27 cellular contexts compared by ENCODE assay signal in genomic region chr15:98263787-98264186, GRCh38.
DNase-seq lines count a peak whose midpoint lies in the region; TF ChIP-seq lines count a peak whose summit lies in the region.
"Had no signal": no experiment of that assay in that cellular context is flagged by ENCODE, and none has a peak within 500 bp of the region (broad histone marks: within the 10 kb centered on the region; RNA-seq: fewer than 3 reads in every experiment).

No MANE protein-coding gene starts in this region.

- H2AFZ ChIP-seq in SK-N-SH (ENCODE audit: low read depth): no peak overlapping the region

- CTCF ChIA-PET in HEK293 (lab: Yijun Ruan, JAX): interaction anchor here (0.7 kb wide), 1 partner anchor 17 kb away, joined by 6 read pairs; no protein-coding TSS in a partner anchor
- CTCF ChIA-PET in SK-N-SH (lab: Yijun Ruan, JAX): no interaction called here

- no peaks in the 10 kb centered on the region for H4K20me1 ChIP-seq in SK-N-SH (ENCODE audit: insufficient read depth)
- H4K20me1 ChIP-seq: BLaER1; BLaER1 treated with 17β-estradiol and CSF1 and Interleukin-3, amounts not matched to agents 10 nM and 100 nM had no signal

- DNase-seq in SK-N-SH: no peak
- DNase-seq: 8988T; ACHN; AML-193; BE2C; C1 segment of cervical spinal cord; Caco-2; Calu3; CD4-positive, alpha-beta memory T cell; CD4-positive, alpha-beta T cell; CD4-positive, CD25-positive, alpha-beta regulatory T cell; CD8-positive, alpha-beta memory T cell; CD8-positive, alpha-beta T cell; COR-L47; DMS 273 treated with DMSO at 0.1 percent for 48 hours; DMS153; DMS53; DMS79; DMS79 treated with DMSO at 0.1 percent for 48 hours; DND-41; EL had no signal

- no peaks in the 10 kb centered on the region for H3K27me3 ChIP-seq in SK-N-SH (ENCODE audit: insufficient read depth)
- H3K27me3 ChIP-seq: BE2C; BLaER1; BLaER1 treated with 17β-estradiol and CSF1 and Interleukin-3, amounts not matched to agents 10 nM and 100 nM had no signal

- TF ChIP-seq CTCF in HEK293 (tag by site-specific recombination; IDR thresholded peaks at IDR 0.05) (no peak), SK-N-SH (IDR thresholded peaks at IDR 0.05) (no peak)

- H3K4me3 ChIP-seq in HEK293 (ENCODE audit: low read depth, low read length): no peak overlapping the region
- H3K4me3 ChIP-seq in SK-N-SH (ENCODE audit: low read depth in 2 of 2, low read length in 1 of 2): no peak overlapping the region
- H3K4me3 ChIP-seq: A549; BLaER1; BLaER1 treated with 17β-estradiol and CSF1 and Interleukin-3, amounts not matched to agents 10 nM and 100 nM had no signal

- no peaks in the 10 kb centered on the region for H3K4me1 ChIP-seq in HEK293 (ENCODE audit: control insufficient read depth, insufficient read depth, low read length)
- no peaks in the 10 kb centered on the region for H3K4me1 ChIP-seq in SK-N-SH (ENCODE audit: control insufficient read depth in 1 of 2, insufficient read depth in 2 of 2, low read depth in 1 of 2, low read length in 1 of 2)
- H3K4me1 ChIP-seq: A549; BE2C; BLaER1; BLaER1 treated with 17β-estradiol and CSF1 and Interleukin-3, amounts not matched to agents 10 nM and 100 nM; Caco-2 had no signal

- POLR2A ChIA-PET in HEK293 (lab: Yijun Ruan, JAX): no interaction called here
- POLR2A ChIA-PET in SK-N-SH (lab: Yijun Ruan, JAX): no interaction called here

- no peaks in the 10 kb centered on the region for H3K9me2 ChIP-seq in SK-N-SH

- 0% methylated on average over 2 of the region's 2 CpGs for WGBS in SK-N-SH (ENCODE audit: low lambda C conversion rate)

- no peak for TF ChIP-seq RAD21 in SK-N-SH (IDR thresholded peaks at IDR 0.05; ENCODE audit: low read length)

- H3K9me3 ChIP-seq in HEK293 (ENCODE audit: control insufficient read depth, insufficient read depth, low read depth, low read length) (no peaks in the 10 kb centered on the region; the same call in 1 of the 2 replicates), SK-N-SH (no peaks in the 10 kb centered on the region)
- H3K9me3 ChIP-seq: BE2C, Caco-2 had no signal

- no peak overlapping the region for H3K4me2 ChIP-seq in SK-N-SH
- H3K4me2 ChIP-seq: A549; BLaER1; BLaER1 treated with 17β-estradiol and CSF1 and Interleukin-3, amounts not matched to agents 10 nM and 100 nM had no signal

- TF ChIP-seq EP300 in SK-N-SH (IDR thresholded peaks at IDR 0.05; ENCODE audit: borderline replicate concordance in 1 of 2, low read depth in 1 of 2, low read length in 1 of 2): no peak

- H3K36me3 ChIP-seq in HEK293 (ENCODE audit: control insufficient read depth in 2 of 2, insufficient read depth in 1 of 2, low read length in 2 of 2): no peaks in the 10 kb centered on the region
- H3K36me3 ChIP-seq in SK-N-SH (replicated peaks in 1 of 2; ENCODE audit: control insufficient read depth in 1 of 2, insufficient read depth in 2 of 2, low read length in 1 of 2): no peaks in the 10 kb centered on the region
- H3K36me3 ChIP-seq: BE2C; BLaER1; BLaER1 treated with 17β-estradiol and CSF1 and Interleukin-3, amounts not matched to agents 10 nM and 100 nM had no signal

- H3F3A ChIP-seq in SK-N-SH (replicated peaks; ENCODE audit: insufficient read depth): no peaks in the 10 kb centered on the region

- no peak overlapping the region for H3K9ac ChIP-seq in SK-N-SH
- H3K9ac ChIP-seq: BLaER1; BLaER1 treated with 17β-estradiol and CSF1 and Interleukin-3, amounts not matched to agents 10 nM and 100 nM had no signal

- no peaks in the 10 kb centered on the region for H3K79me2 ChIP-seq in SK-N-SH (ENCODE audit: insufficient read depth)

- H3K27ac ChIP-seq in HEK293 (ENCODE audit: extremely low read depth, low read depth, low read length) (no peak overlapping the region), SK-N-SH (ENCODE audit: low read depth in 2 of 2, low read length in 1 of 2) (no peak overlapping the region)
- H3K27ac ChIP-seq: 22Rv1; A549; BLaER1; BLaER1 treated with 17β-estradiol and CSF1 and Interleukin-3, amounts not matched to agents 10 nM and 100 nM; C4-2B had no signal

TF ChIP-seq in HEK293, 187 proteins besides CTCF, POLR2A, EP300 and RAD21 (continues in another document):
- TF ChIP-seq ZBTB11 (tag by site-specific recombination; conservative IDR thresholded peaks at IDR 0.05; ENCODE audit: low read depth): no peak
- peak; percentile 50 for TF ChIP-seq SETDB1 (IDR thresholded peaks at IDR 0.05; ENCODE audit: insufficient read length, low read length)
- no peak for TF ChIP-seq AEBP2 (tag by site-specific recombination; IDR thresholded peaks at IDR 0.05; ENCODE audit: borderline replicate concordance)

TF ChIP-seq in SK-N-SH, 30 proteins besides CTCF, POLR2A, EP300 and RAD21:
- no peak for TF ChIP-seq GATA2 (CRISPR knock-in tag; IDR thresholded peaks at IDR 0.05)
TF ChIP-seq in SK-N-SH: peak in this region for 0.
